25 cellular contexts compared by ENCODE assay signal in genomic region chr7:3807825-3808224, GRCh38.
"Had no signal": no experiment of that assay in that cellular context is flagged by ENCODE, and none has a peak within 500 bp of the region (broad histone marks: within the 10 kb centered on the region; RNA-seq: fewer than 3 reads in every experiment).

No MANE protein-coding gene starts in this region.

- H3K27ac Mint-ChIP-seq: effector memory CD8-positive, alpha-beta T cell; endodermal cell; immature natural killer cell had no signal

- H3K9me3 Mint-ChIP-seq: effector memory CD8-positive, alpha-beta T cell; endodermal cell; immature natural killer cell had no signal

- H3K4me1 Mint-ChIP-seq: endodermal cell had no signal

- H3K4me3 Mint-ChIP-seq: effector memory CD8-positive, alpha-beta T cell; endodermal cell; immature natural killer cell had no signal

- H3K36me3 Mint-ChIP-seq: immature natural killer cell had no signal

- H3K27me3 ChIP-seq: foreskin keratinocyte, gastroesophageal sphincter, hepatocyte had no signal

- H3K27ac ChIP-seq: coronary artery, epithelial cell of prostate, foreskin keratinocyte, gastroesophageal sphincter, hepatocyte, lower lobe of right lung had no signal

- H3K36me3 ChIP-seq: gastroesophageal sphincter, lower lobe of right lung had no signal

- DNase-seq: effector CD8-positive, alpha-beta T cell; effector memory CD8-positive, alpha-beta T cell; endodermal cell; erythroblast; foreskin keratinocyte; head of caudate nucleus; hypothalamus; immature natural killer cell; islet precursor cell; kidney; kidney glomerular epithelial cell; left colon; left ventricle myocardium superior; lower lobe of right lung; mesenchymal stem cell; midbrain had no signal

- H3K4me3 ChIP-seq: coronary artery, gastroesophageal sphincter, hepatocyte, lower lobe of right lung had no signal

- H3K9me3 ChIP-seq: gastroesophageal sphincter, lower lobe of right lung had no signal

- FAIRE-seq: colon, endometrium, frontal cortex, kidney had no signal

- H3K4me1 ChIP-seq: foreskin keratinocyte, gastroesophageal sphincter, lower lobe of right lung had no signal

- ATAC-seq: effector memory CD8-positive, alpha-beta T cell; esophagus mucosa; foreskin keratinocyte; gastroesophageal sphincter; left colon; left lobe of liver; left ventricle myocardium superior; lower lobe of right lung had no signal
